In the genomic region with DNA sequence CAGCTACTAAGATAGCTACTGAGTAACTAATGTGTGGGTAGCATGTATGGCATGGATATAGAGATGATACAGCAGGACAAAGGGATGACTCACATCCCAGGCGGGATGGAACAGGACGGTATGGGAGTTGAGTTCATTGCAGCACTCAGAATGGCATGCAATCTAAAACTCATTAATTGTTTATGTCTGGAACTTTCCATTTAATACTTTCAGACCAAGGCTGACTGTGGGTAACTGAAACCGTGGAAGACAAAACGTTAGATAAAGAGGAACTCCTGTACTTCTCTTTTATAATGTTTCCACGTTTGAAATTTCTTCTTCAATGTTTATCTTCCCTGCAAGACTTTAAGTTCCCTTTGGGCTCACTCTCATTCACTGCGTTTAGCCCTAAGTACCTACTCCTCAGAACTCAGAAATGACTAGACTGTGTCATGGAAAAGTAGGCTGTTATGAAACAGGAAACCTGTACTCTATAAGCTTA, we compare ENCODE assay signal across 12 cellular contexts.
A peak's percentile ranks its signal among the peaks of the same experiment; 100 is the strongest.
DNase-seq lines count a peak whose midpoint lies in the region; ATAC-seq, FAIRE-seq and TF ChIP-seq lines count a peak whose summit lies in the region.
"Had no signal": no experiment of that assay in that cellular context is flagged by ENCODE, and none has a peak within 500 bp of the region (broad histone marks: within the 10 kb centered on the region; RNA-seq: fewer than 3 reads in every experiment).

No MANE protein-coding gene starts in this region.

- H3K27me3 ChIP-seq in PC-3 (ENCODE audit: low read length): no peaks in the 10 kb centered on the region
- H3K27me3 ChIP-seq in endothelial cell of umbilical vein (ENCODE audit: control insufficient read depth in 2 of 2, insufficient read depth in 2 of 2, low read length in 2 of 2): no peaks in the 10 kb centered on the region

- no peaks in the 10 kb centered on the region for H3K9me2 ChIP-seq in PC-3 (replicated peaks; ENCODE audit: low read length)

- no peak overlapping the region for H2AFZ ChIP-seq in PC-3 (ENCODE audit: low read length)
- H2AFZ ChIP-seq in endothelial cell of umbilical vein (ENCODE audit: low read depth, low read length): no peak overlapping the region

- H3K4me1 ChIP-seq in PC-3 (ENCODE audit: insufficient read depth, low read length) (peaks cover 24% of the 10 kb centered on the region), endothelial cell of umbilical vein (ENCODE audit: control insufficient read depth, extremely low read depth, insufficient read depth, low read length) (no peaks in the 10 kb centered on the region)

- POLR2A ChIA-PET in PC-3 (lab: Charles Lee; ENCODE audit: unreplicated experiment): no interaction called here
- POLR2A ChIA-PET in endothelial cell of umbilical vein (lab: Charles Lee): no interaction called here

- H3K79me2 ChIP-seq in PC-3 (ENCODE audit: low read length) (0 out of 2 replicates have a peak, but pooled peaks cover 2% of the 10 kb centered on the region), endothelial cell of umbilical vein (ENCODE audit: control insufficient read depth, insufficient read depth, low read length) (peaks cover under 1% of the 10 kb centered on the region)

- CTCF ChIA-PET in PC-3 (lab: Charles Lee): no interaction called here
- CTCF ChIA-PET in endothelial cell of umbilical vein (lab: Charles Lee): no interaction called here

- H3K9me1 ChIP-seq in endothelial cell of umbilical vein (replicated peaks; ENCODE audit: control insufficient read depth, extremely low read depth, insufficient read depth, low read length): no peaks in the 10 kb centered on the region

- BruUV-seq in PC-3 (replicated peaks; lab: Mats Ljungman, UMichigan) (no TSS peak), endothelial cell of umbilical vein (replicated peaks; lab: Mats Ljungman, UMichigan) (no TSS peak)

- FAIRE-seq in endothelial cell of umbilical vein (lab: Jason Lieb, UNC): peak; percentile 40

- H4K20me1 ChIP-seq in PC-3 (ENCODE audit: low read length) (no peaks in the 10 kb centered on the region), endothelial cell of umbilical vein (replicated peaks; ENCODE audit: control insufficient read depth, extremely low read depth, insufficient read depth, low read length) (no peaks in the 10 kb centered on the region)

- peak; percentile 98 for ATAC-seq in PC-3
- ATAC-seq in GM19463 (IDR thresholded peaks at IDR 0.05; ENCODE audit: unreplicated experiment): no peak
- no peak for ATAC-seq in HG03108 (IDR thresholded peaks at IDR 0.05; ENCODE audit: unreplicated experiment)
- ATAC-seq: stimulated activated effector memory CD8-positive, alpha-beta T cell treated with anti-CD3 and anti-CD28 coated beads, Interleukin-12 subunit alpha, Interleukin-12 subunit beta, amount 100 ng/mL, for 72 hours; T-cell had no signal

- TF ChIP-seq CTCF in PC-3 (conservative IDR thresholded peaks at IDR 0.05; ENCODE audit: low read depth, low read length) (no peak), endothelial cell of umbilical vein (IDR thresholded peaks at IDR 0.05; ENCODE audit: extremely low read depth in 1 of 2, insufficient read depth in 1 of 2, low read depth in 1 of 2, low read length in 2 of 2) (no peak)

- H3K4me3 ChIP-seq in PC-3 (ENCODE audit: low read length) (no peak overlapping the region), endothelial cell of umbilical vein (replicated peaks in 1 of 3; ENCODE audit: insufficient read depth in 1 of 3, low read depth in 1 of 3, low read length in 3 of 3) (no peak overlapping the region)

- dilution Hi-C loops in endothelial cell of umbilical vein (cut with MboI; ENCODE audit: extremely low pct_ligation_motif_present, low sequenced_read_pairs): no loop called here

- DNase-seq in GM03348 (ENCODE audit: low spot score) (peak; percentile 59), PC-3 (peak; percentile 71), endothelial cell of umbilical vein (ENCODE audit: low read depth, low spot score) (peak; percentile 24), occipital lobe (lab: John Stamatoyannopoulos, UW) (peak; percentile 1), hippocampal formation (lab: John Stamatoyannopoulos, UW) (no peak)
- no peak for DNase-seq in stimulated activated CD4-positive, alpha-beta T cell treated with anti-CD3 and anti-CD28 coated beads, Interleukin-4, amount 100 ng/mL, for 4 hours
- DNase-seq: DMS153, NCI-H446 treated with DMSO at 0.1 percent for 48 hours, T-cell had no signal

- no peak overlapping the region for H3K9ac ChIP-seq in PC-3 (ENCODE audit: low read length)
- no peak overlapping the region for H3K9ac ChIP-seq in endothelial cell of umbilical vein (replicated peaks; ENCODE audit: extremely low read depth, insufficient read depth, low read length)

- H3K36me3 ChIP-seq in PC-3 (ENCODE audit: low read depth, low read length) (no peaks in the 10 kb centered on the region), endothelial cell of umbilical vein (ENCODE audit: control insufficient read depth in 2 of 2, extremely low read depth in 1 of 2, insufficient read depth in 2 of 2, low read length in 2 of 2) (no peaks in the 10 kb centered on the region)

- H3F3A ChIP-seq in PC-3 (ENCODE audit: low read length, unreplicated experiment): no peaks in the 10 kb centered on the region

- H3K4me2 ChIP-seq in PC-3 (ENCODE audit: low read length) (no peak overlapping the region), endothelial cell of umbilical vein (ENCODE audit: insufficient read depth, low read length) (no peak overlapping the region)

- H3K9me3 ChIP-seq in PC-3 (ENCODE audit: low read length) (no peaks in the 10 kb centered on the region), endothelial cell of umbilical vein (replicated peaks; ENCODE audit: control insufficient read depth, insufficient read depth, low read length) (no peaks in the 10 kb centered on the region)

- TF ChIP-seq POLR2A in endothelial cell of umbilical vein (IDR thresholded peaks at IDR 0.05; ENCODE audit: low read depth, low read length): no peak

- peak overlapping the region; percentile 19 for H3K27ac ChIP-seq in PC-3 (ENCODE audit: low read length)
- no peak overlapping the region for H3K27ac ChIP-seq in endothelial cell of umbilical vein (ENCODE audit: insufficient read depth, low read depth, low read length)

- intact Hi-C loops in PC-3 (cut with micrococcal nuclease) (no loop called here), endothelial cell of umbilical vein (cut with micrococcal nuclease) (no loop called here)

TF ChIP-seq in endothelial cell of umbilical vein, 7 proteins besides CTCF, POLR2A, EP300 and RAD21:
- TF ChIP-seq FOS (IDR thresholded peaks at IDR 0.05; ENCODE audit: borderline replicate concordance, insufficient read depth, low read length): peak; percentile 70
- TF ChIP-seq EZH2 (IDR thresholded peaks at IDR 0.05; ENCODE audit: borderline replicate concordance, low read depth, low read length, severe bottlenecking): no peak
- peak; percentile 37 for TF ChIP-seq JUN (IDR thresholded peaks at IDR 0.05; ENCODE audit: borderline replicate concordance, insufficient read depth, insufficient read length, low read depth)

Comparison
In these comparisons a context has a peak if more than half of its experiments do, and no peak if none do; other contexts are left out.
1. DNase-seq: peak in GM03348 (single experiment), PC-3 (single experiment), endothelial cell of umbilical vein (single experiment) and occipital lobe (single experiment); none in stimulated activated CD4-positive, alpha-beta T cell treated with anti-CD3 and anti-CD28 coated beads, Interleukin-4, amount 100 ng/mL, for 4 hours (0 of 2) and hippocampal formation (0 of 2).